ENCODE assay signal across 8 cellular contexts in the genomic region with DNA sequence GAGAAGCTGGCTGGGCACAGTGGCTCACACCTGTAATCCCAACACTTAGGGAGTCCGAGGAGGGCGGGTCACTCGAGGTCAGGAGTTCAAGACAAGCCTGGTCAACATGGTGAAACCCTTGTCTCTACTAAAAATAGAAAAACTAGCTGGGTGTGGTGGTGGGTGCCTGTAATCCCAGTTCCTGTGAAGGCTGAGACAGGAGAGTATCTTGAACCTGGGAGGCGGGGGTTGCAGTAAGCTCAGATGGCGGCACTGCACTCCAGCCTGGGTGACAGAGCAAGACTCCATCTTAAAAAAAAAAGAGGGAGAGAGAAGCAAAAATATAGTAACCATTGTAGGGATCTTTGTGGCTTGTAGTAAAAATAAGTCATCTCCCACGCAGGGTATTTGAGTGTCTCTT.
DNase-seq lines count a peak whose midpoint lies in the region; ATAC-seq and TF ChIP-seq lines count a peak whose summit lies in the region.
"Not testable (repeated sequence)": the region's sequence is repeated elsewhere in the genome, so short reads cannot be mapped to it uniquely, and the experiment has no call there.

No MANE protein-coding gene starts in this region.

- peaks cover 12% of the 10 kb centered on the region for H3F3A ChIP-seq in smooth muscle cell (ENCODE audit: low read depth)

- not testable (repeated sequence) for H3K27ac ChIP-seq in mammary epithelial cell (ENCODE audit: insufficient read depth, low read depth, low read length)
- H3K27ac ChIP-seq in liver (ENCODE audit: low read depth in 1 of 2, low read length in 2 of 2), result peak overlapping the region in 1 of 2 donors; percentile 30
- peak overlapping the region; percentile 22 for H3K27ac ChIP-seq in smooth muscle cell (ENCODE audit: low read depth)

- intact Hi-C loops in mammary epithelial cell (cut with micrococcal nuclease), result loop anchor here (2.0 to 10.0 kb wide), 4 partner anchors 164 to 562 kb away; a partner anchor contains a TSS

- H3K79me2 ChIP-seq in mammary epithelial cell (ENCODE audit: insufficient read depth, low read length); smooth muscle cell (ENCODE audit: low read depth): not testable (repeated sequence)

- not testable (repeated sequence) for H3K27me3 ChIP-seq in mammary epithelial cell (ENCODE audit: insufficient read depth, low read length); liver (ENCODE audit: control insufficient read depth in 4 of 4, insufficient read depth in 4 of 4, low read length in 3 of 4); smooth muscle cell (ENCODE audit: low read depth)

- H3K4me1 Mint-ChIP-seq in HFFc6 (ENCODE audit: low read depth), result peaks cover 31% of the 10 kb centered on the region
- H3K4me1 Mint-ChIP-seq in T-helper 17 cell, result not testable (repeated sequence)
- H3K4me1 Mint-ChIP-seq in activated T-cell treated with anti-CD3 and anti-CD28 coated beads, Interleukin-2, amount 50 U/mL, for 72 hours (ENCODE audit: low read depth), result peaks cover 22% of the 10 kb centered on the region

- not testable (repeated sequence) for ATAC-seq in T-helper 17 cell; activated T-cell treated with anti-CD3 and anti-CD28 coated beads, Interleukin-2, amount 50 U/mL, for 72 hours (replicated peaks in 1 of 2)

- TF ChIP-seq RAD21 in liver (IDR thresholded peaks at IDR 0.05), result not testable (repeated sequence)

- H2AFZ ChIP-seq in mammary epithelial cell (ENCODE audit: low read depth, low read length), result not testable (repeated sequence)
- peak overlapping the region; percentile 2 for H2AFZ ChIP-seq in smooth muscle cell (ENCODE audit: low read depth)

- peak overlapping the region; percentile 30 for H3K4me2 ChIP-seq in mammary epithelial cell (ENCODE audit: insufficient read depth, low read depth, low read length)
- peak overlapping the region; percentile 9 for H3K4me2 ChIP-seq in smooth muscle cell

- not testable (repeated sequence) for H3K36me3 ChIP-seq in mammary epithelial cell (ENCODE audit: insufficient read depth, low read length); liver (ENCODE audit: control insufficient read depth in 4 of 4, insufficient read depth in 3 of 4, low read depth in 1 of 4, low read length in 3 of 4); smooth muscle cell (ENCODE audit: low read depth)

- not testable (repeated sequence) for H4K20me1 ChIP-seq in mammary epithelial cell (ENCODE audit: insufficient read depth, low read length); smooth muscle cell (ENCODE audit: low read depth)

- H3K36me3 Mint-ChIP-seq in HFFc6 (ENCODE audit: low read depth); T-helper 17 cell (ENCODE audit: low read depth); activated T-cell treated with anti-CD3 and anti-CD28 coated beads, Interleukin-2, amount 50 U/mL, for 72 hours (ENCODE audit: insufficient read depth in 2 of 2): not testable (repeated sequence)

- not testable (repeated sequence) for H3K4me3 ChIP-seq in mammary epithelial cell (replicated peaks in 1 of 3; ENCODE audit: insufficient read depth in 1 of 3, low read depth in 2 of 3, low read length in 3 of 3); liver (ENCODE audit: low read depth in 1 of 3, low read length in 3 of 3); smooth muscle cell

- H3K9me3 ChIP-seq in T-helper 17 cell (ENCODE audit: control insufficient read depth, low read length, poor library complexity, severe bottlenecking); mammary epithelial cell (replicated peaks; ENCODE audit: insufficient read depth, low read length); liver (ENCODE audit: control insufficient read depth in 4 of 4, low read length in 3 of 4); smooth muscle cell (replicated peaks; ENCODE audit: low read depth): not testable (repeated sequence)

- CTCF ChIA-PET in mammary epithelial cell (lab: Charles Lee; ENCODE audit: low non-redundant PET), result not testable (repeated sequence)

- not testable (repeated sequence) for H3K9me3 Mint-ChIP-seq in HFFc6; activated T-cell treated with anti-CD3 and anti-CD28 coated beads, Interleukin-2, amount 50 U/mL, for 72 hours

- BruUV-seq in mammary epithelial cell (replicated peaks; lab: Mats Ljungman, UMichigan), result not testable (repeated sequence)

- dilution Hi-C loops in mammary epithelial cell (cut with HindIII; ENCODE audit: low sequenced_read_pairs), result not testable (repeated sequence)

- peak; percentile 29 for DNase-seq in CD1c-positive myeloid dendritic cell (ENCODE audit: extremely low spot score)
- DNase-seq in HFFc6; T-helper 17 cell; activated T-cell treated with anti-CD3 and anti-CD28 coated beads, Interleukin-2, amount 50 U/mL, for 72 hours; mammary epithelial cell; smooth muscle cell (lab: John Stamatoyannopoulos, UW; ENCODE audit: unreplicated experiment): not testable (repeated sequence)
- peak; percentile 24 for DNase-seq in NCI-H82 (lab: John Stamatoyannopoulos, UW)

- not testable (repeated sequence) for H3K27me3 Mint-ChIP-seq in HFFc6 (ENCODE audit: insufficient read depth); T-helper 17 cell; activated T-cell treated with anti-CD3 and anti-CD28 coated beads, Interleukin-2, amount 50 U/mL, for 72 hours (ENCODE audit: low read depth)

- not testable (repeated sequence) for H3K4me1 ChIP-seq in mammary epithelial cell (ENCODE audit: insufficient read depth, low read length); liver (ENCODE audit: control insufficient read depth in 4 of 4, insufficient read depth in 4 of 4, low read length in 3 of 4); smooth muscle cell (ENCODE audit: low read depth)

- WGBS in mammary epithelial cell (ENCODE audit: low coverage, missing lambda C conversion rate), result 62% methylated on average over 6 of the region's 6 CpGs
- 69% methylated on average over 6 of the region's 6 CpGs for WGBS in liver
- WGBS in smooth muscle cell (ENCODE audit: low lambda C conversion rate), result 62% methylated on average over 6 of the region's 6 CpGs

- not testable (repeated sequence) for TF ChIP-seq CTCF in HFFc6 (IDR thresholded peaks at IDR 0.05); mammary epithelial cell (conservative IDR thresholded peaks at IDR 0.05 in 1 of 2, IDR thresholded peaks at IDR 0.05 in 1 of 2; ENCODE audit: extremely low read depth in 1 of 2, insufficient read depth in 1 of 2, low read depth in 1 of 2, low read length in 2 of 2); liver (IDR thresholded peaks at IDR 0.05; ENCODE audit: low read depth, low read length, missing input control); smooth muscle cell (IDR thresholded peaks at IDR 0.05; ENCODE audit: borderline replicate concordance, insufficient read depth, poor library complexity, severe bottlenecking)

- not testable (repeated sequence) for H3K9ac ChIP-seq in mammary epithelial cell (ENCODE audit: insufficient read depth, low read length); liver (ENCODE audit: low read depth in 1 of 2, low read length in 2 of 2); smooth muscle cell (ENCODE audit: low read depth)

- in situ Hi-C loops in mammary epithelial cell (cut with MboI; ENCODE audit: low sequenced_read_pairs in 2 of 2), result not testable (repeated sequence)

- H3K4me3 Mint-ChIP-seq in HFFc6, result peak overlapping the region; percentile 86
- peak overlapping the region; percentile 55 for H3K4me3 Mint-ChIP-seq in T-helper 17 cell
- H3K4me3 Mint-ChIP-seq in activated T-cell treated with anti-CD3 and anti-CD28 coated beads, Interleukin-2, amount 50 U/mL, for 72 hours, result peak overlapping the region; percentile 59 to 68

- H3K27ac Mint-ChIP-seq in HFFc6, result peak overlapping the region; percentile 87; the same call in 1 of the 2 replicates
- peak overlapping the region; percentile 67 for H3K27ac Mint-ChIP-seq in T-helper 17 cell
- not testable (repeated sequence) for H3K27ac Mint-ChIP-seq in activated T-cell treated with anti-CD3 and anti-CD28 coated beads, Interleukin-2, amount 50 U/mL, for 72 hours

TF ChIP-seq in liver, 16 proteins besides CTCF, POLR2A, EP300 and RAD21:
- peak; percentile 15 for TF ChIP-seq YY1 (IDR thresholded peaks at IDR 0.05)
